10 cellular contexts compared by ENCODE assay signal in genomic region chr7:144384555-144385245, GRCh38. TPM values are rescaled to one million over a fixed set of nuclear protein-coding genes. Genes with fewer than 3 reads are reported as not detected.
A peak's percentile ranks its signal among the peaks of the same experiment; 100 is the strongest.
DNase-seq lines count a peak whose midpoint lies in the region; ATAC-seq and TF ChIP-seq lines count a peak whose summit lies in the region.
"Had no signal": no experiment of that assay in that cellular context is flagged by ENCODE, and none has a peak within 500 bp of the region (broad histone marks: within the 10 kb centered on the region; RNA-seq: fewer than 3 reads in every experiment).

No MANE protein-coding gene starts in this region.

- no peak overlapping the region for H3K4me3 ChIP-seq in lower lobe of right lung
- H3K4me3 ChIP-seq: thoracic aorta had no signal

- H3K36me3 Mint-ChIP-seq in activated naive CD4-positive, alpha-beta T cell treated with anti-CD3 and anti-CD28 coated beads, Interleukin-2, amount 50 U/mL, for 24 hours: no peaks in the 10 kb centered on the region
- H3K36me3 Mint-ChIP-seq in stimulated activated naive CD8-positive, alpha-beta T cell treated with anti-CD3 and anti-CD28 coated beads, Interleukin-15, Interleukin-2, amounts not matched to agents 100 ng/mL and 50 ng/mL, for 24 hours (ENCODE audit: low read depth): peaks cover 6% of the 10 kb centered on the region
- peaks cover 3% of the 10 kb centered on the region for H3K36me3 Mint-ChIP-seq in endothelial cell (ENCODE audit: low read depth, unreplicated experiment)

- peaks cover 8% of the 10 kb centered on the region for H3K36me3 ChIP-seq in lower lobe of right lung
- H3K36me3 ChIP-seq: thoracic aorta had no signal

- TF ChIP-seq CTCF in lower lobe of right lung (IDR thresholded peaks at IDR 0.05) (no peak), endothelial cell (IDR thresholded peaks at IDR 0.05; ENCODE audit: unreplicated experiment) (no peak)

- H3K4me1 Mint-ChIP-seq in activated naive CD4-positive, alpha-beta T cell treated with anti-CD3 and anti-CD28 coated beads, Interleukin-2, amount 50 U/mL, for 24 hours: peaks cover 8% of the 10 kb centered on the region
- H3K4me1 Mint-ChIP-seq in stimulated activated naive CD8-positive, alpha-beta T cell treated with anti-CD3 and anti-CD28 coated beads, Interleukin-15, Interleukin-2, amounts not matched to agents 100 ng/mL and 50 ng/mL, for 24 hours (ENCODE audit: low read depth): peaks cover 26% of the 10 kb centered on the region
- H3K4me1 Mint-ChIP-seq in endothelial cell (ENCODE audit: unreplicated experiment): peaks cover 2% of the 10 kb centered on the region

- H3K27ac ChIP-seq in lower lobe of right lung: no peak overlapping the region
- H3K27ac ChIP-seq: thoracic aorta had no signal

- H3K27me3 ChIP-seq in lower lobe of right lung (ENCODE audit: low read depth): no peaks in the 10 kb centered on the region

- no peaks in the 10 kb centered on the region for H3K9me3 Mint-ChIP-seq in activated naive CD4-positive, alpha-beta T cell treated with anti-CD3 and anti-CD28 coated beads, Interleukin-2, amount 50 U/mL, for 24 hours
- no peaks in the 10 kb centered on the region for H3K9me3 Mint-ChIP-seq in stimulated activated naive CD8-positive, alpha-beta T cell treated with anti-CD3 and anti-CD28 coated beads, Interleukin-15, Interleukin-2, amounts not matched to agents 100 ng/mL and 50 ng/mL, for 24 hours
- no peaks in the 10 kb centered on the region for H3K9me3 Mint-ChIP-seq in endothelial cell (ENCODE audit: unreplicated experiment)

- H3K4me1 ChIP-seq in lower lobe of right lung: no peaks in the 10 kb centered on the region

- peak; percentile 44 to 48 for ATAC-seq in lower lobe of right lung
- no peak for ATAC-seq in GM21367 (IDR thresholded peaks at IDR 0.05; ENCODE audit: unreplicated experiment)

- no peak overlapping the region for H3K4me3 Mint-ChIP-seq in activated naive CD4-positive, alpha-beta T cell treated with anti-CD3 and anti-CD28 coated beads, Interleukin-2, amount 50 U/mL, for 24 hours
- H3K4me3 Mint-ChIP-seq in stimulated activated naive CD8-positive, alpha-beta T cell treated with anti-CD3 and anti-CD28 coated beads, Interleukin-15, Interleukin-2, amounts not matched to agents 100 ng/mL and 50 ng/mL, for 24 hours: no peak overlapping the region
- H3K4me3 Mint-ChIP-seq in endothelial cell (ENCODE audit: unreplicated experiment): no peak overlapping the region

- DNase-seq in activated CD4-positive, alpha-beta T cell treated with anti-CD3 and anti-CD28 coated beads for 1 hour: peak; percentile 18
- DNase-seq in activated CD4-positive, alpha-beta T cell treated with anti-CD3 and anti-CD28 coated beads, Interleukin-2, amount 50 U/mL, for 1 hour: no peak
- DNase-seq in lower lobe of right lung: no peak
- no peak for DNase-seq in ecto neural progenitor cell (ENCODE audit: low spot score)
- no peak for DNase-seq in endothelial cell (ENCODE audit: low spot score)
- DNase-seq: 8988T had no signal

- H3K27me3 Mint-ChIP-seq in activated naive CD4-positive, alpha-beta T cell treated with anti-CD3 and anti-CD28 coated beads, Interleukin-2, amount 50 U/mL, for 24 hours: no peaks in the 10 kb centered on the region
- H3K27me3 Mint-ChIP-seq in stimulated activated naive CD8-positive, alpha-beta T cell treated with anti-CD3 and anti-CD28 coated beads, Interleukin-15, Interleukin-2, amounts not matched to agents 100 ng/mL and 50 ng/mL, for 24 hours: no peaks in the 10 kb centered on the region
- no peaks in the 10 kb centered on the region for H3K27me3 Mint-ChIP-seq in endothelial cell (ENCODE audit: unreplicated experiment)

- intact Hi-C loops in lower lobe of right lung (cut with DNase I): no loop called here

- no peaks in the 10 kb centered on the region for H3K9me3 ChIP-seq in lower lobe of right lung
- H3K9me3 ChIP-seq: thoracic aorta had no signal

- H3K27ac Mint-ChIP-seq in activated naive CD4-positive, alpha-beta T cell treated with anti-CD3 and anti-CD28 coated beads, Interleukin-2, amount 50 U/mL, for 24 hours: peak overlapping the region; percentile 82
- peak overlapping the region; percentile 82 for H3K27ac Mint-ChIP-seq in stimulated activated naive CD8-positive, alpha-beta T cell treated with anti-CD3 and anti-CD28 coated beads, Interleukin-15, Interleukin-2, amounts not matched to agents 100 ng/mL and 50 ng/mL, for 24 hours
- no peak overlapping the region for H3K27ac Mint-ChIP-seq in endothelial cell (ENCODE audit: unreplicated experiment)

RNA-seq across cellular contexts. Expression of gene NOBOX, which starts 18.8 kb away (rescaled TPM):
- total RNA-seq in lower lobe of right lung (not detected), endothelial cell (ENCODE audit: unreplicated experiment) (not detected)
- total RNA-seq: thoracic aorta had no signal

RNA-seq across cellular contexts. Expression of gene ARHGEF5, which starts 29.5 kb away (rescaled TPM):
- total RNA-seq in lower lobe of right lung (39.5 TPM), endothelial cell (ENCODE audit: unreplicated experiment) (11.9 TPM)
